8 cellular contexts compared by ENCODE assay signal in genomic region chr5:68344447-68345111, GRCh38.
DNase-seq lines count a peak whose midpoint lies in the region; ATAC-seq, FAIRE-seq and TF ChIP-seq lines count a peak whose summit lies in the region.

No MANE protein-coding gene starts in this region.

- CTCF ChIA-PET in A549 (lab: Yijun Ruan, JAX), result no interaction called here

- no peak for TF ChIP-seq EP300 in A549 (IDR thresholded peaks at IDR 0.05)

- POLR2A ChIA-PET in A549 (lab: Yijun Ruan, JAX), result no interaction called here

- DNase-seq in A549 (ENCODE audit: low read depth in 1 of 2, low spot score in 1 of 2) (peak in 1 of 2 experiments; percentile 44), NCI-H2107 treated with DMSO at 0.1 percent for 48 hours (lab: John Stamatoyannopoulos, UW; ENCODE audit: unreplicated experiment) (peak; percentile 42), choroid plexus epithelial cell (ENCODE audit: low read depth) (peak; percentile 61), renal cortical epithelial cell (ENCODE audit: low read depth) (peak; percentile 96), GM19238 (ENCODE audit: insufficient read length, low spot score) (no peak), OCI-M2 (lab: John Stamatoyannopoulos, UW; ENCODE audit: unreplicated experiment) (no peak)

- peak; percentile 13 for FAIRE-seq in A549 (lab: Jason Lieb, UNC)

- TF ChIP-seq POLR2A in A549 (IDR thresholded peaks at IDR 0.05; ENCODE audit: low read length), result no peak

- peak; percentile 55 to 68; a peak in 5 of 6 replicates for ATAC-seq in A549
- ATAC-seq in GM18502 (IDR thresholded peaks at IDR 0.05; ENCODE audit: poor library complexity, unreplicated experiment), result peak; percentile 51
- no peak for ATAC-seq in HG03354 (IDR thresholded peaks at IDR 0.05; ENCODE audit: poor library complexity, severe bottlenecking, unreplicated experiment)

- TF ChIP-seq CTCF in A549 (IDR thresholded peaks at IDR 0.05) (no peak), choroid plexus epithelial cell (conservative IDR thresholded peaks at IDR 0.05; ENCODE audit: low read depth, low read length) (no peak)

- peak overlapping the region; percentile 42 for H3K4me2 ChIP-seq in A549

- no peak for TF ChIP-seq RAD21 in A549 (conservative IDR thresholded peaks at IDR 0.05 in 1 of 2, IDR thresholded peaks at IDR 0.05 in 1 of 2)

- 6% methylated on average over 4 of the region's 4 CpGs for WGBS in A549 (ENCODE audit: missing lambda C conversion rate)

- peak overlapping the region; percentile 65 to 66 for H3K27ac ChIP-seq in A549

- H3K4me1 ChIP-seq in A549, result peaks cover 22% of the 10 kb centered on the region

- H3K9me3 ChIP-seq in A549, result no peaks in the 10 kb centered on the region

- H3K4me3 ChIP-seq in A549 (no peak overlapping the region), choroid plexus epithelial cell (ENCODE audit: low read depth, low read length) (no peak overlapping the region)

TF ChIP-seq in A549, 52 proteins besides CTCF, POLR2A, EP300 and RAD21:
- TF ChIP-seq RARB (CRISPR knock-in tag; IDR thresholded peaks at IDR 0.05) (no peak), MAFK (IDR thresholded peaks at IDR 0.05; ENCODE audit: partially characterized antibody) (peak; percentile 95), FOSB (CRISPR knock-in tag; IDR thresholded peaks at IDR 0.05) (no peak)
TF ChIP-seq in A549: peak in this region for 1.

Comparison
In these comparisons a context has a peak if more than half of its experiments do, and no peak if none do; other contexts are left out.
1. DNase-seq: peak in NCI-H2107 treated with DMSO at 0.1 percent for 48 hours (single experiment), choroid plexus epithelial cell (single experiment) and renal cortical epithelial cell (single experiment); none in GM19238 (single experiment) and OCI-M2 (single experiment).